In the genomic region with DNA sequence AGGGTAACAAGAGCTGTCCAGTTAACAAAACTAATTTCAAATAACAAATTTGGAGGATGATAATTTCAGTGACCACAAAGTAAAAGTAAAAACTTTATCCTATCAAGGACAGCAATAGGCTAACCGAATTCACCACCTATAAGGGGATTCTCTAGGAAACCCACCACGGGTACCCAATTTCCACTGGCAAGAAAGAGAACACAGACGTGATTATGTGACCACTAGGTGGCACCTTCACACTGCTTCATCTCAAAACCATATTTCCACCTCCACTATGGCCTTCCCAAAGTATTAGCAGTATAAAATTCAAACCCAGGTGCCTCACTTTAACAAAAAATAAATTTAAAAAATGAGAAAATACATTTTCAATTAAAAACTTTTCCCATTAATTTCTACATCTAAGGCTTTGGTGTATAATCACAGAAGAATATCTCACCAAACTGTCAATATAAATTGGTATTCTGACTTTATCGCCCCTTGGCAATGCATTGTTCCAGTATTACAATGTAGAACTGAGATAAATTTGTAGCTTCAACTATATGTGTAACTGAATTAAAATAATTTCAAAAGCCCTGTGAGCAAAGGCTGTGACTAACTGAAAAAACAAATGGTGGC, we compare ENCODE assay signal across 9 cellular contexts.
DNase-seq lines count a peak whose midpoint lies in the region; ATAC-seq and TF ChIP-seq lines count a peak whose summit lies in the region.
"Had no signal": no experiment of that assay in that cellular context is flagged by ENCODE, and none has a peak within 500 bp of the region (broad histone marks: within the 10 kb centered on the region; RNA-seq: fewer than 3 reads in every experiment).

No MANE protein-coding gene starts in this region.

- no peak overlapping the region for H4K91ac ChIP-seq in H9 (ENCODE audit: insufficient read length, low read depth, low read length)

- H3K4me3 Mint-ChIP-seq in Calu3 (ENCODE audit: low read depth, unreplicated experiment) (no peak overlapping the region), H9 (no peak overlapping the region)
- H3K4me3 Mint-ChIP-seq: activated B cell treated with CpG ODN at 0.5 μM for 24 hours had no signal

- H3K4ac ChIP-seq in H9 (ENCODE audit: low read depth, low read length): no peak overlapping the region

- no peak overlapping the region for H3K56ac ChIP-seq in H9 (ENCODE audit: insufficient read length, low read depth, low read length)

- H2BK12ac ChIP-seq in H9 (ENCODE audit: insufficient read length, low read depth, low read length): no peak overlapping the region

- H3K4me1 Mint-ChIP-seq in Calu3 (ENCODE audit: low read depth, unreplicated experiment): no peaks in the 10 kb centered on the region
- peaks cover 12 to 15% of the 10 kb centered on the region in 2 experiments for H3K4me1 Mint-ChIP-seq in H9
- H3K4me1 Mint-ChIP-seq: activated B cell treated with CpG ODN at 0.5 μM for 24 hours had no signal

- H3K27me3 ChIP-seq in H9 (ENCODE audit: insufficient read depth, low read length) (no peaks in the 10 kb centered on the region; the same call in 1 of the 2 replicates), left ventricle myocardium inferior (ENCODE audit: low read depth) (no peaks in the 10 kb centered on the region)

- H3K9ac ChIP-seq in H9 (ENCODE audit: extremely low read depth, insufficient read length, low read length): no peak overlapping the region

- DNase-seq in Calu3 (peak; percentile 21), H9 (no peak), NCI-H748 treated with DMSO at 0.1 percent for 48 hours (lab: John Stamatoyannopoulos, UW) (peak; percentile 1), left ventricle myocardium inferior (no peak), skeletal muscle cell (ENCODE audit: low read depth) (peak; percentile 13), MV-4-11 (lab: John Stamatoyannopoulos, UW) (no peak)
- DNase-seq in activated gamma-delta T cell treated with anti-CD3 and anti-CD28 coated beads, Interleukin-2, amount 50 U/mL, for 16 hours (ENCODE audit: low read depth): peak; percentile 2
- DNase-seq: activated B cell treated with CpG ODN at 0.5 μM for 24 hours had no signal

- no peaks in the 10 kb centered on the region for H3K23me2 ChIP-seq in H9 (ENCODE audit: insufficient read length, low read depth, low read length, poor library complexity, severe bottlenecking)

- H2BK20ac ChIP-seq in H9 (ENCODE audit: low read depth, low read length, poor library complexity, severe bottlenecking): no peak overlapping the region

- no peaks in the 10 kb centered on the region for H3K36me3 ChIP-seq in left ventricle myocardium inferior

- WGBS in H9 (ENCODE audit: extremely low coverage, insufficient read length, low lambda C conversion rate): no CpG with 5 or more reads among the region's 4 CpGs

- H2BK5ac ChIP-seq in H9 (ENCODE audit: insufficient read length, low read length): no peak overlapping the region

- H3K18ac ChIP-seq in H9 (ENCODE audit: insufficient read length, low read depth, low read length): no peak overlapping the region

- H3K27ac Mint-ChIP-seq in Calu3 (ENCODE audit: unreplicated experiment) (no peak overlapping the region), H9 (no peak overlapping the region)
- H3K27ac Mint-ChIP-seq: activated B cell treated with CpG ODN at 0.5 μM for 24 hours had no signal

- H3K27me3 Mint-ChIP-seq in Calu3 (ENCODE audit: unreplicated experiment) (no peaks in the 10 kb centered on the region), H9 (ENCODE audit: low read depth) (no peaks in the 10 kb centered on the region)
- H3K27me3 Mint-ChIP-seq: activated B cell treated with CpG ODN at 0.5 μM for 24 hours had no signal

- H3K9me3 ChIP-seq in H9 (ENCODE audit: control insufficient read depth, low read depth, low read length): no peaks in the 10 kb centered on the region
- H3K9me3 ChIP-seq in left ventricle myocardium inferior (replicated peaks): no peaks in the 10 kb centered on the region

- no peaks in the 10 kb centered on the region for H3K4me1 ChIP-seq in H9 (ENCODE audit: insufficient read depth, low read length)
- peaks cover 6% of the 10 kb centered on the region for H3K4me1 ChIP-seq in left ventricle myocardium inferior

- BruUV-seq in Calu3 (replicated peaks; lab: Mats Ljungman, UMichigan): no TSS peak

- H2AK5ac ChIP-seq in H9 (ENCODE audit: insufficient read length, low read length): no peak overlapping the region

- no peaks in the 10 kb centered on the region for H4K20me1 ChIP-seq in H9 (ENCODE audit: control insufficient read depth, insufficient read depth, insufficient read length)

- no peak overlapping the region for H3K27ac ChIP-seq in H9 (ENCODE audit: insufficient read length, low read depth, low read length)
- no peak overlapping the region for H3K27ac ChIP-seq in left ventricle myocardium inferior (replicated peaks)

- H2BK15ac ChIP-seq in H9 (ENCODE audit: low read depth, low read length): no peak overlapping the region

- no peak overlapping the region for H4K8ac ChIP-seq in H9 (replicated peaks; ENCODE audit: insufficient read length, low read depth, low read length)

- no peak for ATAC-seq in HG03039 (IDR thresholded peaks at IDR 0.05; ENCODE audit: unreplicated experiment)

- H3K79me2 ChIP-seq in H9 (ENCODE audit: insufficient read depth, low read length): no peaks in the 10 kb centered on the region

- H3K9me3 Mint-ChIP-seq in Calu3 (ENCODE audit: low read depth, unreplicated experiment): no peaks in the 10 kb centered on the region
- H3K9me3 Mint-ChIP-seq in H9: no peaks in the 10 kb centered on the region
- H3K9me3 Mint-ChIP-seq: activated B cell treated with CpG ODN at 0.5 μM for 24 hours had no signal

- H3K4me3 ChIP-seq in left ventricle myocardium inferior (no peak overlapping the region), skeletal muscle cell (ENCODE audit: low read depth, low read length) (no peak overlapping the region)

- peak; percentile 47 for TF ChIP-seq CTCF in Calu3 (IDR thresholded peaks at IDR 0.05; ENCODE audit: unreplicated experiment)
- TF ChIP-seq CTCF in H9 (conservative IDR thresholded peaks at IDR 0.05): peak; percentile 93
- peak; percentile 87 for TF ChIP-seq CTCF in left ventricle myocardium inferior (IDR thresholded peaks at IDR 0.05; ENCODE audit: borderline replicate concordance)

- H3K79me1 ChIP-seq in H9 (ENCODE audit: insufficient read depth, low read depth, low read length, poor library complexity, severe bottlenecking): no peaks in the 10 kb centered on the region

- no peak overlapping the region for H2BK120ac ChIP-seq in H9 (ENCODE audit: low read depth, low read length, poor library complexity, severe bottlenecking)

- no peak overlapping the region for H3T11ph ChIP-seq in H9 (ENCODE audit: low read length)

- no peak overlapping the region for H3K14ac ChIP-seq in H9 (ENCODE audit: insufficient read depth, low read length)

- intact Hi-C loops in Calu3 (cut with micrococcal nuclease; ENCODE audit: unreplicated experiment): loop anchor here (1.0 kb wide), 1 partner anchor 71 kb away; no protein-coding TSS in a partner anchor
- intact Hi-C loops in left ventricle myocardium inferior (cut with micrococcal nuclease): loop anchor here (5.0 kb wide), 1 partner anchor 71 kb away; no protein-coding TSS in a partner anchor

- CTCF ChIA-PET in Calu3 (lab: Charles Lee): interaction anchor here (2.2 kb wide), 1 partner anchor 71 kb away, joined by 20 read pairs; no protein-coding TSS in a partner anchor

- H3K23ac ChIP-seq in H9 (ENCODE audit: insufficient read length, low read depth, low read length): no peak overlapping the region

- no peak overlapping the region for H4K5ac ChIP-seq in H9 (ENCODE audit: insufficient read length, low read depth, low read length)

- H3K4me2 ChIP-seq in H9 (ENCODE audit: insufficient read depth, insufficient read length, low read length): no peak overlapping the region

- H3K36me3 Mint-ChIP-seq in Calu3 (ENCODE audit: insufficient read depth, unreplicated experiment) (no peaks in the 10 kb centered on the region), H9 (ENCODE audit: insufficient read depth in 1 of 3, low read depth in 3 of 3) (no peaks in the 10 kb centered on the region)

- H2AFZ ChIP-seq in H9 (ENCODE audit: low read length): no peak overlapping the region

Comparison
In these comparisons a context has a peak if more than half of its experiments do, and no peak if none do; other contexts are left out.
1. DNase-seq: peak in Calu3 (single experiment), NCI-H748 treated with DMSO at 0.1 percent for 48 hours (single experiment), activated gamma-delta T cell treated with anti-CD3 and anti-CD28 coated beads, Interleukin-2, amount 50 U/mL, for 16 hours (single experiment) and skeletal muscle cell (single experiment); none in H9 (single experiment), left ventricle myocardium inferior (single experiment) and MV-4-11 (single experiment).
2. Peak in every context shown above with its lines, with median percentiles within 50 percentile points of each other: CTCF ChIP-seq.